In the genomic region with DNA sequence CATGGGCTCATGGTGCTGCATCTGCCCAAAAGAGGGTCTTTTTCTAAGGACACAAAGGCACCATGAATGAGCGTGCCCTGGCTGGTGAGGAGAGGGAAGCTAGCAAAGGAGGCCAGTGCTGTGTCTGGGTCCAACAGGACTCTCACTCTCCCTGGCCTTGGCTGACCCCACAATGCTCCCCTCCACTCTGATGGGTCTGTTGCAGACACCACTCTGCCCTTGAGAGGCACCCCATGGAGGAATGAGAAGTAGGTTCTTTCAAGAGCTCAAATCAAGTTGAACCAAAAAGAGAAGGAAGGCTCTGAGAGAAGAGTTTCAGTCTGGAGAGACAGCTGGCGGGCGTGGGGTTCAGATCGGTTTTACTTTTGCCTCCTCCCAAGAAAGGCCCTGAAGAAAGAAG, we compare ENCODE assay signal across 28 cellular contexts. TPM values are rescaled to one million over a fixed set of nuclear protein-coding genes. Genes with fewer than 3 reads are reported as not detected.
"Had no signal": no experiment of that assay in that cellular context is flagged by ENCODE, and none has a peak within 500 bp of the region (broad histone marks: within the 10 kb centered on the region; RNA-seq: fewer than 3 reads in every experiment).

No MANE protein-coding gene starts in this region.

- H3K9me3 Mint-ChIP-seq: activated naive CD4-positive, alpha-beta T cell treated with anti-CD3 and anti-CD28 coated beads, Interleukin-2, amount 50 U/mL, for 72 hours; central memory CD8-positive, alpha-beta T cell; immature natural killer cell; nephron; stimulated activated naive B cell treated with anti-CD40 and anti-IgM and Interleukin-4, amounts not matched to agents 10 μg/mL and 1 μg/mL and 100 μg/mL, for 72 hours; WTC11 had no signal

- H3K27me3 Mint-ChIP-seq: central memory CD8-positive, alpha-beta T cell; stimulated activated naive B cell treated with anti-CD40 and anti-IgM and Interleukin-4, amounts not matched to agents 10 μg/mL and 1 μg/mL and 100 μg/mL, for 72 hours had no signal

- H3K36me3 Mint-ChIP-seq: activated naive CD4-positive, alpha-beta T cell treated with anti-CD3 and anti-CD28 coated beads, Interleukin-2, amount 50 U/mL, for 72 hours; immature natural killer cell; stimulated activated naive B cell treated with anti-CD40 and anti-IgM and Interleukin-4, amounts not matched to agents 10 μg/mL and 1 μg/mL and 100 μg/mL, for 72 hours; WTC11 had no signal

- H3K27ac Mint-ChIP-seq: activated CD4-positive, alpha-beta T cell treated with anti-CD3 and anti-CD28 coated beads for 36 hours; activated naive CD4-positive, alpha-beta T cell treated with anti-CD3 and anti-CD28 coated beads, Interleukin-2, amount 50 U/mL, for 72 hours; nephron; stimulated activated naive B cell treated with anti-CD40 and anti-IgM and Interleukin-4, amounts not matched to agents 10 μg/mL and 1 μg/mL and 100 μg/mL, for 72 hours; WTC11 had no signal

- DNase-seq: activated CD4-positive, alpha-beta T cell treated with anti-CD3 and anti-CD28 coated beads for 36 hours; activated CD4-positive, alpha-beta T cell treated with anti-CD3 and anti-CD28 coated beads, Interleukin-2, amount 50 U/mL, for 4 hours; dorsolateral prefrontal cortex; glutamatergic neuron; immature natural killer cell; left ventricle myocardium inferior; midbrain; occipital lobe; posterior cingulate gyrus; sigmoid colon; stimulated activated CD4-positive, alpha-beta T cell treated with anti-CD3 and anti-CD28 coated beads, Interleukin-15, amount 100 ng/mL, for 24 hours; stimulated activated naive B cell treated with anti-CD40 and anti-IgM and Interleukin-4, amounts not matched to agents 10 μg/mL and 1 μg/mL and 100 μg/mL, for 72 hours; T-helper 1 cell; transverse colon; uterus had no signal

- H3K4me3 Mint-ChIP-seq: activated CD4-positive, alpha-beta T cell treated with anti-CD3 and anti-CD28 coated beads for 36 hours; central memory CD8-positive, alpha-beta T cell; stimulated activated naive B cell treated with anti-CD40 and anti-IgM and Interleukin-4, amounts not matched to agents 10 μg/mL and 1 μg/mL and 100 μg/mL, for 72 hours; WTC11 had no signal

- ATAC-seq: activated CD4-positive, alpha-beta T cell treated with anti-CD3 and anti-CD28 coated beads for 36 hours; activated naive CD4-positive, alpha-beta T cell treated with anti-CD3 and anti-CD28 coated beads, Interleukin-2, amount 50 U/mL, for 72 hours; stimulated activated naive B cell treated with anti-CD40 and anti-IgM and Interleukin-4, amounts not matched to agents 10 μg/mL and 1 μg/mL and 100 μg/mL, for 72 hours; WTC11 had no signal

RNA-seq across cellular contexts. Expression of a gene that starts 18.4 kb away (rescaled TPM):
- total RNA-seq: activated CD4-positive, alpha-beta T cell treated with anti-CD3 and anti-CD28 coated beads for 36 hours; activated naive CD4-positive, alpha-beta T cell treated with anti-CD3 and anti-CD28 coated beads, Interleukin-2, amount 50 U/mL, for 72 hours; astrocyte; breast epithelium; dorsolateral prefrontal cortex; esophagus muscularis mucosa; frontal cortex; hepatocyte; kidney epithelial cell; left ventricle myocardium inferior; lung microvascular endothelial cell; occipital lobe; sigmoid colon; smooth muscle cell; temporal lobe; transverse colon; uterus; WTC11 had no signal
- polyA plus RNA-seq: hepatocyte, immature natural killer cell, sigmoid colon, smooth muscle cell had no signal
